8 cellular contexts compared by ENCODE assay signal in genomic region chr1:74733616-74734484, GRCh38. TPM values are rescaled to one million over a fixed set of nuclear protein-coding genes. Genes with fewer than 3 reads are reported as not detected.
DNase-seq lines count a peak whose midpoint lies in the region; ATAC-seq and TF ChIP-seq lines count a peak whose summit lies in the region.

No MANE protein-coding gene starts in this region.

- peak overlapping the region; percentile 86 to 89 for H3K4me3 Mint-ChIP-seq in activated T-cell treated with anti-CD3 and anti-CD28 coated beads, Interleukin-2, amount 50 U/mL, for 72 hours
- peak overlapping the region; percentile 93 to 99 (median 96) for H3K4me3 Mint-ChIP-seq in naive thymus-derived CD8-positive, alpha-beta T cell

- peak overlapping the region; percentile 99 for H3K27ac Mint-ChIP-seq in activated T-cell treated with anti-CD3 and anti-CD28 coated beads, Interleukin-2, amount 50 U/mL, for 72 hours
- H3K27ac Mint-ChIP-seq in naive thymus-derived CD8-positive, alpha-beta T cell = peak overlapping the region; percentile 92 to 99 (median 96)

- H3K27me3 ChIP-seq in DOHH2 (ENCODE audit: control insufficient read depth, low read length) = no peaks in the 10 kb centered on the region

- H4K20me1 ChIP-seq in DOHH2 (ENCODE audit: control insufficient read depth, insufficient read depth, low read depth, low read length) = no peaks in the 10 kb centered on the region

- peaks cover 44% of the 10 kb centered on the region for H3K36me3 ChIP-seq in DOHH2 (ENCODE audit: control insufficient read depth, low read length)

- peak overlapping the region; percentile 91 for H3K4me2 ChIP-seq in DOHH2 (ENCODE audit: low read length)

- peak; percentile 71 for TF ChIP-seq CTCF in DOHH2 (IDR thresholded peaks at IDR 0.05; ENCODE audit: low read depth, low read length, poor library complexity, severe bottlenecking)
- peak; percentile 89 for TF ChIP-seq CTCF in fibroblast of pulmonary artery (IDR thresholded peaks at IDR 0.05; ENCODE audit: low read length, missing control alignments)

- peaks cover 43% of the 10 kb centered on the region for H3K4me1 Mint-ChIP-seq in activated T-cell treated with anti-CD3 and anti-CD28 coated beads, Interleukin-2, amount 50 U/mL, for 72 hours (ENCODE audit: low read depth)
- H3K4me1 Mint-ChIP-seq in naive thymus-derived CD8-positive, alpha-beta T cell = peaks cover 14 to 49% (median 40%) of the 10 kb centered on the region in 4 donors

- H3F3A ChIP-seq in DOHH2 (ENCODE audit: control insufficient read depth, insufficient read depth) = peaks cover 6% of the 10 kb centered on the region; the same call in 1 of the 2 replicates

- peaks cover 46% of the 10 kb centered on the region for H3K79me2 ChIP-seq in DOHH2 (ENCODE audit: control insufficient read depth, low read length)

- ATAC-seq in GM21447 (IDR thresholded peaks at IDR 0.05; ENCODE audit: unreplicated experiment) = peak; percentile 52
- peak; percentile 61 to 62 for ATAC-seq in activated T-cell treated with anti-CD3 and anti-CD28 coated beads, Interleukin-2, amount 50 U/mL, for 72 hours (replicated peaks in 1 of 2)
- ATAC-seq in naive thymus-derived CD8-positive, alpha-beta T cell = peak; percentile 66 to 75

- peaks cover 6 to 10% of the 10 kb centered on the region in 2 donors for H3K36me3 Mint-ChIP-seq in activated T-cell treated with anti-CD3 and anti-CD28 coated beads, Interleukin-2, amount 50 U/mL, for 72 hours (ENCODE audit: insufficient read depth in 2 of 2)
- peaks cover 11 to 27% (median 19%) of the 10 kb centered on the region in 3 donors for H3K36me3 Mint-ChIP-seq in naive thymus-derived CD8-positive, alpha-beta T cell

- no peaks in the 10 kb centered on the region for H3K27me3 Mint-ChIP-seq in activated T-cell treated with anti-CD3 and anti-CD28 coated beads, Interleukin-2, amount 50 U/mL, for 72 hours (ENCODE audit: low read depth)
- H3K27me3 Mint-ChIP-seq in naive thymus-derived CD8-positive, alpha-beta T cell = no peaks in the 10 kb centered on the region

- DNase-seq in HS-5 (ENCODE audit: low read depth) (peak; percentile 63), NCI-H748 (lab: John Stamatoyannopoulos, UW; ENCODE audit: unreplicated experiment) (peak; percentile 84), fibroblast of pulmonary artery (ENCODE audit: low read depth) (peak; percentile 81), islet precursor cell (no peak)
- DNase-seq in activated T-cell treated with anti-CD3 and anti-CD28 coated beads, Interleukin-2, amount 50 U/mL, for 72 hours = peak; percentile 45 to 57
- DNase-seq in naive thymus-derived CD8-positive, alpha-beta T cell = peak in 8 of 10 donors; percentile 34 to 75 (median 65)

- no peaks in the 10 kb centered on the region for H3K9me3 ChIP-seq in DOHH2 (ENCODE audit: control insufficient read depth, insufficient read depth, low read length)

- H3K9me2 ChIP-seq in DOHH2 (replicated peaks; ENCODE audit: control insufficient read depth, low read length) = no peaks in the 10 kb centered on the region

- H3K4me3 ChIP-seq in DOHH2 (ENCODE audit: low read length) (peak overlapping the region; percentile 98), fibroblast of pulmonary artery (replicated peaks; ENCODE audit: low read depth, low read length) (peak overlapping the region; percentile 67)

- peaks cover 23% of the 10 kb centered on the region for H3K4me1 ChIP-seq in DOHH2 (ENCODE audit: control insufficient read depth, low read length)

- H3K9me3 Mint-ChIP-seq in activated T-cell treated with anti-CD3 and anti-CD28 coated beads, Interleukin-2, amount 50 U/mL, for 72 hours = no peaks in the 10 kb centered on the region
- no peaks in the 10 kb centered on the region for H3K9me3 Mint-ChIP-seq in naive thymus-derived CD8-positive, alpha-beta T cell

- POLR2A ChIA-PET in naive thymus-derived CD8-positive, alpha-beta T cell (lab: Charles Lee) = interaction anchor here (1.2 kb wide), 1 partner anchor 535 kb away, joined by 5 read pairs; the partner anchor contains the start of genes FPGT and LRRIQ3

- H3K27ac ChIP-seq in DOHH2 (ENCODE audit: low read depth, low read length) = peak overlapping the region; percentile 85

RNA-seq across cellular contexts. Expression of gene TYW3, which starts 0.9 kb away (rescaled TPM):
- total RNA-seq in activated T-cell treated with anti-CD3 and anti-CD28 coated beads, Interleukin-2, amount 50 U/mL, for 72 hours = 10 to 100 TPM; 19.4 to 22.9 TPM
- total RNA-seq in naive thymus-derived CD8-positive, alpha-beta T cell = 10 to 100 TPM; 20.9 to 22.5 TPM
- polyA plus RNA-seq in naive thymus-derived CD8-positive, alpha-beta T cell = 10 to 100 TPM in 2 of 3 donors, 1 to 10 TPM in 1; 8.1 to 12.7 (median 11.6) TPM

RNA-seq across cellular contexts. Expression of gene CRYZ, which starts 1.0 kb away (rescaled TPM):
- 10 to 100 TPM; 15.6 to 19.5 TPM for total RNA-seq in activated T-cell treated with anti-CD3 and anti-CD28 coated beads, Interleukin-2, amount 50 U/mL, for 72 hours
- total RNA-seq in naive thymus-derived CD8-positive, alpha-beta T cell = 10 to 100 TPM; 18.2 to 19.1 TPM
- polyA plus RNA-seq in naive thymus-derived CD8-positive, alpha-beta T cell = 10 to 100 TPM; 31.4 to 42.1 (median 35.5) TPM
